ENCODE assay signal across 1 cellular context in the genomic region with DNA sequence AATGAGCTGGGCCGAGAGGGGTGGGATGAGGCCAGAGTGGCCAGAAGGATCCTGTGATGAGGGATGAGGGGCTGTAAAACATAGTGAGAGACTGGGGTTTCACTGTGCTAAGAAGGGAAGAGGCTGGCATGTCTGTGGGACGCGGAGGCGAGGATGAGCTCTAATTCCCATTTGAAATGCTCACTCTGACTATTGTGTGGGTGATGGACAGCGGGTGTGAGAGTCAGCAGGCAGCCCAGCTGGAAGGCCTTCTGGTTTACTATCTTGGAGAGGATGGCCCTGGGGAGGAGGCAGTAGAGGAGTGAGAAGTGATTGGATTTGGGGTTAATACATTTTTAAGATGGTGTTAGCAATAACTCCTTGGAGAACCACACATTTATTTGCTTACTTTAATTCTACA.
TF ChIP-seq lines count a peak whose summit lies in the region.

No MANE protein-coding gene starts in this region.

TF ChIP-seq in IMR-90, 13 proteins besides CTCF, POLR2A, EP300 and RAD21:
- TF ChIP-seq CHD1 (IDR thresholded peaks at IDR 0.05; ENCODE audit: low read depth, low read length) (no peak), RFX5 (IDR thresholded peaks at IDR 0.05; ENCODE audit: low read depth, low read length) (no peak), MAZ (IDR thresholded peaks at IDR 0.05; ENCODE audit: borderline replicate concordance, low read depth, low read length) (no peak), CEBPB (IDR thresholded peaks at IDR 0.05; ENCODE audit: low read depth, low read length) (no peak), MAFK (IDR thresholded peaks at IDR 0.05; ENCODE audit: low read depth, low read length) (no peak), MXI1 (IDR thresholded peaks at IDR 0.05; ENCODE audit: borderline replicate concordance, low read depth, low read length) (no peak), RCOR1 (IDR thresholded peaks at IDR 0.05; ENCODE audit: insufficient replicate concordance, low read length) (no peak), SMC3 (IDR thresholded peaks at IDR 0.05; ENCODE audit: low read depth, low read length) (no peak), NFE2L2 (IDR thresholded peaks at IDR 0.05; ENCODE audit: low read depth, low read length) (no peak), BHLHE40 (IDR thresholded peaks at IDR 0.05; ENCODE audit: low read depth, low read length) (no peak), USF2 (IDR thresholded peaks at IDR 0.05; ENCODE audit: low read depth, low read length) (no peak), FOS (IDR thresholded peaks at IDR 0.05; ENCODE audit: low read depth, low read length) (no peak)
- TF ChIP-seq, protein P1, sequence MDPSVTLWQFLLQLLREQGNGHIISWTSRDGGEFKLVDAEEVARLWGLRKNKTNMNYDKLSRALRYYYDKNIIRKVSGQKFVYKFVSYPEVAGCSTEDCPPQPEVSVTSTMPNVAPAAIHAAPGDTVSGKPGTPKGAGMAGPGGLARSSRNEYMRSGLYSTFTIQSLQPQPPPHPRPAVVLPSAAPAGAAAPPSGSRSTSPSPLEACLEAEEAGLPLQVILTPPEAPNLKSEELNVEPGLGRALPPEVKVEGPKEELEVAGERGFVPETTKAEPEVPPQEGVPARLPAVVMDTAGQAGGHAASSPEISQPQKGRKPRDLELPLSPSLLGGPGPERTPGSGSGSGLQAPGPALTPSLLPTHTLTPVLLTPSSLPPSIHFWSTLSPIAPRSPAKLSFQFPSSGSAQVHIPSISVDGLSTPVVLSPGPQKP (IDR thresholded peaks at IDR 0.05; ENCODE audit: borderline replicate concordance, low read depth, low read length) = no peak
